8 cellular contexts compared by ENCODE assay signal in genomic region chr3:194139085-194139976, GRCh38. TPM values are rescaled to one million over a fixed set of nuclear protein-coding genes. Genes with fewer than 3 reads are reported as not detected.
DNase-seq lines count a peak whose midpoint lies in the region; ATAC-seq and TF ChIP-seq lines count a peak whose summit lies in the region.

No MANE protein-coding gene starts in this region.

- H3K36me3 Mint-ChIP-seq in H9 (ENCODE audit: insufficient read depth in 1 of 3, low read depth in 3 of 3), result peaks cover 9 to 18% (median 16%) of the 10 kb centered on the region in 3 experiments
- peaks cover 17% of the 10 kb centered on the region for H3K36me3 Mint-ChIP-seq in nephron (ENCODE audit: low read depth)

- no peak for ATAC-seq in GM19395 (IDR thresholded peaks at IDR 0.05; ENCODE audit: unreplicated experiment)

- no peak overlapping the region for H2BK120ac ChIP-seq in H9 (ENCODE audit: low read depth, low read length, poor library complexity, severe bottlenecking)

- H4K5ac ChIP-seq in H9 (ENCODE audit: insufficient read length, low read depth, low read length), result no peak overlapping the region

- H2BK12ac ChIP-seq in H9 (ENCODE audit: insufficient read length, low read depth, low read length), result no peak overlapping the region

- peak overlapping the region; percentile 36 for H3K4me2 ChIP-seq in H9 (ENCODE audit: insufficient read depth, insufficient read length, low read length)

- peak overlapping the region; percentile 79 to 87 for H3K4me3 Mint-ChIP-seq in H9
- peak overlapping the region; percentile 90 to 94 (median 93) for H3K4me3 Mint-ChIP-seq in nephron

- peaks cover 10% of the 10 kb centered on the region for H3K4me1 ChIP-seq in H9 (ENCODE audit: insufficient read depth, low read length)

- peaks cover 48 to 51% of the 10 kb centered on the region in 2 experiments for H3K4me1 Mint-ChIP-seq in H9
- peaks cover 33% of the 10 kb centered on the region for H3K4me1 Mint-ChIP-seq in nephron

- no peaks in the 10 kb centered on the region for H3K79me2 ChIP-seq in H9 (ENCODE audit: insufficient read depth, low read length)

- no peak overlapping the region for H4K91ac ChIP-seq in H9 (ENCODE audit: insufficient read length, low read depth, low read length)

- no peak overlapping the region for H4K8ac ChIP-seq in H9 (replicated peaks; ENCODE audit: insufficient read length, low read depth, low read length)

- peaks cover 30% of the 10 kb centered on the region for H3K23me2 ChIP-seq in H9 (ENCODE audit: insufficient read length, low read depth, low read length, poor library complexity, severe bottlenecking)

- H3K14ac ChIP-seq in H9 (ENCODE audit: insufficient read depth, low read length), result no peak overlapping the region

- peak overlapping the region; percentile 75 for H3K4me3 ChIP-seq in epithelial cell of proximal tubule (ENCODE audit: low read depth, low read length)

- no peak overlapping the region for H2AK5ac ChIP-seq in H9 (ENCODE audit: insufficient read length, low read length)

- no peaks in the 10 kb centered on the region for H3K79me1 ChIP-seq in H9 (ENCODE audit: insufficient read depth, low read depth, low read length, poor library complexity, severe bottlenecking)

- no peak overlapping the region for H2AFZ ChIP-seq in H9 (ENCODE audit: low read length)

- H3K27me3 Mint-ChIP-seq in H9 (ENCODE audit: low read depth) (peaks cover 49% of the 10 kb centered on the region), nephron (ENCODE audit: low read depth) (peaks cover 8% of the 10 kb centered on the region)

- H3K9me3 Mint-ChIP-seq in H9, result no peaks in the 10 kb centered on the region; a peak in 2 of 5 replicates
- H3K9me3 Mint-ChIP-seq in nephron, result no peaks in the 10 kb centered on the region

- H2BK15ac ChIP-seq in H9 (ENCODE audit: low read depth, low read length), result no peak overlapping the region

- DNase-seq in H9 (peak; percentile 65), epithelial cell of proximal tubule (ENCODE audit: low read depth) (no peak), NCI-H146 (lab: John Stamatoyannopoulos, UW) (no peak)
- no peak for DNase-seq in stimulated activated CD8-positive, alpha-beta memory T cell treated with anti-CD3 and anti-CD28 coated beads, Interleukin-4, amount 100 ng/mL, for 48 hours
- DNase-seq in stimulated activated CD4-positive, alpha-beta T cell treated with anti-CD3 and anti-CD28 coated beads, Interleukin-12 subunit alpha, Interleukin-12 subunit beta, amount 100 ng/mL, for 4 hours, result no peak

- no peak overlapping the region for H3K9ac ChIP-seq in H9 (ENCODE audit: extremely low read depth, insufficient read length, low read length)

- H3K56ac ChIP-seq in H9 (ENCODE audit: insufficient read length, low read depth, low read length), result no peak overlapping the region

- H4K20me1 ChIP-seq in H9 (ENCODE audit: control insufficient read depth, insufficient read depth, insufficient read length), result no peaks in the 10 kb centered on the region

- no peak overlapping the region for H2BK20ac ChIP-seq in H9 (ENCODE audit: low read depth, low read length, poor library complexity, severe bottlenecking)

- no peak overlapping the region for H3K4ac ChIP-seq in H9 (ENCODE audit: low read depth, low read length)

- no peak overlapping the region for H3K23ac ChIP-seq in H9 (ENCODE audit: insufficient read length, low read depth, low read length)

- H2BK5ac ChIP-seq in H9 (ENCODE audit: insufficient read length, low read length), result no peak overlapping the region

- TF ChIP-seq CTCF in H9 (conservative IDR thresholded peaks at IDR 0.05) (no peak), epithelial cell of proximal tubule (conservative IDR thresholded peaks at IDR 0.05; ENCODE audit: low read depth, low read length) (no peak), nephron (IDR thresholded peaks at IDR 0.05; ENCODE audit: unreplicated experiment in 3 of 3) (no peak)

- H3K27ac Mint-ChIP-seq in H9 (peak overlapping the region in 2 of 3 experiments; percentile 5 to 95; a peak in 5 of 7 replicates), nephron (peak overlapping the region; percentile 87 to 96 (median 92))

- H3K27me3 ChIP-seq in H9 (ENCODE audit: insufficient read depth, low read length), result no peaks in the 10 kb centered on the region; the same call in 1 of the 2 replicates

- no peak overlapping the region for H3T11ph ChIP-seq in H9 (ENCODE audit: low read length)

- no peak overlapping the region for H3K18ac ChIP-seq in H9 (ENCODE audit: insufficient read length, low read depth, low read length)

- no CpG with 5 or more reads among the region's 25 CpGs for WGBS in H9 (ENCODE audit: extremely low coverage, insufficient read length, low lambda C conversion rate)

- H3K27ac ChIP-seq in H9 (ENCODE audit: insufficient read length, low read depth, low read length), result no peak overlapping the region

- H3K9me3 ChIP-seq in H9 (ENCODE audit: control insufficient read depth, low read depth, low read length), result no peaks in the 10 kb centered on the region

TF ChIP-seq in PFSK-1, 5 proteins besides CTCF, POLR2A, EP300 and RAD21:
- TF ChIP-seq SIN3A (IDR thresholded peaks at IDR 0.05; ENCODE audit: borderline replicate concordance, insufficient read depth, low read length), result peak; percentile 64; the same call in 1 of the 2 replicates
- TF ChIP-seq POLR2AphosphoS5 (IDR thresholded peaks at IDR 0.05; ENCODE audit: low read depth, low read length), result peak; percentile 77
- TF ChIP-seq REST (IDR thresholded peaks at IDR 0.05; ENCODE audit: insufficient read depth in 1 of 2, low read depth in 2 of 2, low read length in 2 of 2), result no peak
- no peak for TF ChIP-seq FOXP2 (optimal IDR thresholded peaks at IDR 0.05; ENCODE audit: borderline replicate concordance, extremely low read depth, extremely low read length, insufficient read depth)
- TF ChIP-seq TAF1 (IDR thresholded peaks at IDR 0.05; ENCODE audit: borderline replicate concordance, insufficient read depth, low read length), result 0 out of 2 replicates have a peak, but pooled peaks have one; percentile 11

RNA-seq across cellular contexts. Expression of gene HES1, which starts 3.4 kb away (rescaled TPM):
- total RNA-seq in H9 (2021) (23.2 and 23.3 TPM in 2 replicates), epithelial cell of proximal tubule (17.1 and 55.6 TPM in 2 replicates)
- 50.8 TPM for polyA plus RNA-seq in PFSK-1 (2012; ENCODE audit: insufficient read length, low read depth)
